Comparison of ENCODE assay signal across 8 cellular contexts in genomic region chr9:124008855-124009834, GRCh38. TPM values are rescaled to one million over a fixed set of nuclear protein-coding genes. Genes with fewer than 3 reads are reported as not detected.
DNase-seq lines count a peak whose midpoint lies in the region; ATAC-seq and TF ChIP-seq lines count a peak whose summit lies in the region.

No MANE protein-coding gene starts in this region.

- peak overlapping the region; percentile 35 for H3K4me3 Mint-ChIP-seq in activated CD4-positive, alpha-beta T cell treated with anti-CD3 and anti-CD28 coated beads, Interleukin-2, amount 10 ng/mL, durations not matched to agents 7 days and 5 days
- H3K4me3 Mint-ChIP-seq in brain, result peak overlapping the region; percentile 73 to 90 (median 85)

- ATAC-seq in GM18520 (IDR thresholded peaks at IDR 0.05; ENCODE audit: unreplicated experiment), result no peak

- no peak for DNase-seq in activated CD4-positive, alpha-beta T cell treated with anti-CD3 and anti-CD28 coated beads, Interleukin-2, amount 10 ng/mL, durations not matched to agents 7 days and 5 days
- no peak for DNase-seq in activated CD4-positive, alpha-beta T cell treated with anti-CD3 and anti-CD28 coated beads for 4 hours
- DNase-seq in NCI-H1092 (lab: John Stamatoyannopoulos, UW) (peak; percentile 71), retinal pigment epithelial cell (ENCODE audit: low read depth) (no peak), A172 (ENCODE audit: low spot score) (no peak), OCI-M2 (lab: John Stamatoyannopoulos, UW; ENCODE audit: unreplicated experiment) (no peak)

- H3K9me3 Mint-ChIP-seq in activated CD4-positive, alpha-beta T cell treated with anti-CD3 and anti-CD28 coated beads, Interleukin-2, amount 10 ng/mL, durations not matched to agents 7 days and 5 days, result peaks cover 3% of the 10 kb centered on the region
- H3K9me3 Mint-ChIP-seq in brain, result peaks cover 0 to 3% (median 0%) of the 10 kb centered on the region in 5 experiments

- peak overlapping the region; percentile 70 for H3K27ac Mint-ChIP-seq in activated CD4-positive, alpha-beta T cell treated with anti-CD3 and anti-CD28 coated beads, Interleukin-2, amount 10 ng/mL, durations not matched to agents 7 days and 5 days
- H3K27ac Mint-ChIP-seq in brain, result peak overlapping the region; percentile 52 to 97 (median 87)

- H3K36me3 Mint-ChIP-seq in activated CD4-positive, alpha-beta T cell treated with anti-CD3 and anti-CD28 coated beads, Interleukin-2, amount 10 ng/mL, durations not matched to agents 7 days and 5 days (ENCODE audit: low read depth), result peaks cover 5% of the 10 kb centered on the region
- H3K36me3 Mint-ChIP-seq in brain, result no peaks in the 10 kb centered on the region

- H3K27me3 Mint-ChIP-seq in activated CD4-positive, alpha-beta T cell treated with anti-CD3 and anti-CD28 coated beads, Interleukin-2, amount 10 ng/mL, durations not matched to agents 7 days and 5 days, result peaks cover 75% of the 10 kb centered on the region
- peaks cover 87% of the 10 kb centered on the region for H3K27me3 Mint-ChIP-seq in brain

- no peak for TF ChIP-seq CTCF in brain (conservative IDR thresholded peaks at IDR 0.05)
- TF ChIP-seq CTCF in retinal pigment epithelial cell (conservative IDR thresholded peaks at IDR 0.05; ENCODE audit: low read depth, low read length), result no peak

- CTCF ChIA-PET in activated CD4-positive, alpha-beta T cell treated with anti-CD3 and anti-CD28 coated beads, Interleukin-2, amount 10 ng/mL, durations not matched to agents 7 days and 5 days (lab: Charles Lee), result no interaction called here

- peaks cover 12% of the 10 kb centered on the region for H3K4me1 Mint-ChIP-seq in activated CD4-positive, alpha-beta T cell treated with anti-CD3 and anti-CD28 coated beads, Interleukin-2, amount 10 ng/mL, durations not matched to agents 7 days and 5 days
- H3K4me1 Mint-ChIP-seq in brain, result peaks cover 58% of the 10 kb centered on the region

- peak overlapping the region; percentile 64 for H3K4me3 ChIP-seq in retinal pigment epithelial cell (ENCODE audit: low read length)

- POLR2A ChIA-PET in activated CD4-positive, alpha-beta T cell treated with anti-CD3 and anti-CD28 coated beads, Interleukin-2, amount 10 ng/mL, durations not matched to agents 7 days and 5 days (lab: Charles Lee), result no interaction called here

RNA-seq across cellular contexts. Expression of gene LHX2, which starts 2.4 kb away (rescaled TPM):
- total RNA-seq in activated CD4-positive, alpha-beta T cell treated with anti-CD3 and anti-CD28 coated beads, Interleukin-2, amount 10 ng/mL, durations not matched to agents 7 days and 5 days, result not detected
- 283 TPM for polyA plus RNA-seq in brain (ENCODE audit: insufficient read depth, low read depth, low replicate concordance)
- total RNA-seq in A172 (2014; rRNA removed; shearing (Covaris generic)), result 10.9 and 14.5 TPM in 2 replicates

Comparison
In these comparisons a context has a peak if more than half of its experiments do, and no peak if none do; other contexts are left out.
1. RNA of gene LHX2, which starts 2.4 kb away (total RNA-seq): 10.9 to 14.5 TPM in A172; not detected in activated CD4-positive, alpha-beta T cell treated with anti-CD3 and anti-CD28 coated beads, Interleukin-2, amount 10 ng/mL, durations not matched to agents 7 days and 5 days; every median in the first group is over 10 times any median in the second.